ENCODE assay signal across 22 cellular contexts in the genomic region with DNA sequence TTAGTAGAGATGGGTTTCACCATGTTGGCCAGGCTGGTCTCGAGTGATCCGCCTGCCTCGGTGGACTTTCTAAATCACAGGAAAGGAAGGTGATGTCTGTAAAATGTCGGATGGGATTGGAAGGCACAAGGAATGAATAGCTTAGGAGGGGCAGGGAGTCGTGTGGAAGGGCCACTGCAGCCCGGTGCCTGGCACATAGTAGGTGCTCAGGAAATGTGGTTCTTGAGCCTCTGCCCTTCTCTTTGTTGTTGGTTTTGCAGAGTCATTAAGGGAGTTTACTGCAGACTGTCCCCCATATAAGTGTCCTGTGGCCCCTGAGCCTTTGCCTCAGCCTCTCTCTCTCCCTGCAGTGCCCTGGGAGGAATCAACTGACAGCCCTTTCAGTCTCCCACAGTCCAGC.
"Had no signal": no experiment of that assay in that cellular context is flagged by ENCODE, and none has a peak within 500 bp of the region (broad histone marks: within the 10 kb centered on the region; RNA-seq: fewer than 3 reads in every experiment).

No MANE protein-coding gene starts in this region.

- H3K9me3 ChIP-seq: lower lobe of right lung, vagina had no signal

- H3K27ac ChIP-seq: dorsolateral prefrontal cortex, epithelial cell of prostate, foreskin keratinocyte, lower lobe of right lung, VCaP had no signal

- H3K4me3 Mint-ChIP-seq: activated T-cell treated with anti-CD3 and anti-CD28 coated beads, Interleukin-2, amount 50 U/mL, for 72 hours; nephron; stimulated activated naive CD8-positive, alpha-beta T cell treated with anti-CD3 and anti-CD28 coated beads, Interleukin-15, Interleukin-2, amounts not matched to agents 100 ng/mL and 50 ng/mL, for 24 hours had no signal

- H3K27ac Mint-ChIP-seq: activated naive CD4-positive, alpha-beta T cell treated with anti-CD3 and anti-CD28 coated beads, Interleukin-2, amount 50 U/mL, for 72 hours; activated T-cell treated with anti-CD3 and anti-CD28 coated beads, Interleukin-2, amount 50 U/mL, for 72 hours; progenitor cell of endocrine pancreas; stimulated activated naive CD8-positive, alpha-beta T cell treated with anti-CD3 and anti-CD28 coated beads, Interleukin-15, Interleukin-2, amounts not matched to agents 100 ng/mL and 50 ng/mL, for 24 hours had no signal

- ATAC-seq: activated naive CD4-positive, alpha-beta T cell treated with anti-CD3 and anti-CD28 coated beads, Interleukin-2, amount 50 U/mL, for 72 hours; activated T-cell treated with anti-CD3 and anti-CD28 coated beads, Interleukin-2, amount 50 U/mL, for 72 hours; foreskin keratinocyte; left colon; lower lobe of right lung had no signal

- DNase-seq: activated CD4-positive, alpha-beta T cell treated with anti-CD3 and anti-CD28 coated beads, Interleukin-2, amount 50 U/mL, for 4 hours; activated gamma-delta T cell; activated T-cell treated with anti-CD3 and anti-CD28 coated beads, Interleukin-2, amount 50 U/mL, for 72 hours; dorsolateral prefrontal cortex; foreskin keratinocyte; glutamatergic neuron; hippocampal formation; islet precursor cell; left colon; midbrain; occipital lobe; stimulated activated CD4-positive, alpha-beta T cell treated with anti-CD3 and anti-CD28 coated beads, Interleukin-2, amount 100 ng/mL, for 24 hours; T-helper 2 cell; trophoblast cell had no signal

- H3K4me3 ChIP-seq: dorsolateral prefrontal cortex, lower lobe of right lung, vagina had no signal

- H3K27me3 ChIP-seq: dorsolateral prefrontal cortex, foreskin keratinocyte, vagina had no signal

- H3K27me3 Mint-ChIP-seq: progenitor cell of endocrine pancreas had no signal

- H3K9me3 Mint-ChIP-seq: activated naive CD4-positive, alpha-beta T cell treated with anti-CD3 and anti-CD28 coated beads, Interleukin-2, amount 50 U/mL, for 72 hours; activated T-cell treated with anti-CD3 and anti-CD28 coated beads, Interleukin-2, amount 50 U/mL, for 72 hours; nephron; stimulated activated naive CD8-positive, alpha-beta T cell treated with anti-CD3 and anti-CD28 coated beads, Interleukin-15, Interleukin-2, amounts not matched to agents 100 ng/mL and 50 ng/mL, for 24 hours had no signal

- H3K36me3 Mint-ChIP-seq: activated naive CD4-positive, alpha-beta T cell treated with anti-CD3 and anti-CD28 coated beads, Interleukin-2, amount 50 U/mL, for 72 hours had no signal

- H3K36me3 ChIP-seq: vagina had no signal
